Comparison of ENCODE assay signal across 14 cellular contexts in the genomic region with DNA sequence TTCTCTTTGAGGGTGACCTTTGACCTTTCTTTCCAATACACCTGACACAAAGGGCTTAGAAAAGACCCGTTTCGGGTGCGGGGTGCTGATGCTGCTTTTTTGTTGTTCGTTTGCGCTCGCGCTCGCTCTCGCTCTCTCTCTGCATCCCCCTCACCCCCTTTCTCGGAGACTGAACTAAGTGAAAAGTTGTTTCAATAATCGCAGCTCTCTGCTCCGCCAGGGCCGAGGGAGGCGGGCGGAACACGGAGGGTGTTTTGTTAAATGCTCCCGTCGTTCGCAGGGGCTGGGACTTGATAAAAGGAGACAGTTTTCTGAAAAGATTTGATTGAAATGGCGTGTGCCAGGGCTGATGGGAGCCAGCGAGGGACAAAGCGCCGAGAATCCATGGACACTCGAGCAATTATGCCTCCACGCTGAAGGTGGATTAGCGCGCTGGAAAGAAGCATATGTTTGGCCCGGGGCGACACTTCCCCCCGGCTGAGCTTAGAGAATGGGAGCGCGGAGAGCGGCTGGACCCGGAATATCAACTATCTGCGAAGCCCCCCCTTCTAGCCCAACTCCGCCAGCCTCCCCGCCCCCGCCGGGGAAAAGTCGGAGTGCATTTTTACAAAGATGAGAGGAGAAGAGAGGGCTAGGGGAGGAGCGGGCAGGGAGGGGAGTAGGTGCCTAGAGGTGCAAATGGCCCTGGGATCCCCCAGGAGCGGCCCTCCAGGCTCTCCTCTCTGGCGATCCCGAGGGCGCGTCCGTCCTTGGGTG. TPM values are rescaled to one million over a fixed set of nuclear protein-coding genes. Genes with fewer than 3 reads are reported as not detected.
DNase-seq lines count a peak whose midpoint lies in the region; ATAC-seq, FAIRE-seq and TF ChIP-seq lines count a peak whose summit lies in the region.
"Had no signal": no experiment of that assay in that cellular context is flagged by ENCODE, and none has a peak within 500 bp of the region (broad histone marks: within the 10 kb centered on the region; RNA-seq: fewer than 3 reads in every experiment).

No MANE protein-coding gene starts in this region.

- no peak overlapping the region for H3K4ac ChIP-seq in H1 (replicated peaks; ENCODE audit: insufficient read length, low read depth, low read length)

- H3K56ac ChIP-seq in H1 (replicated peaks; ENCODE audit: insufficient read length, low read depth, low read length) = no peak overlapping the region

- peaks cover 6 to 22% of the 10 kb centered on the region in 2 experiments for H4K20me1 ChIP-seq in H1 (replicated peaks in 1 of 2; ENCODE audit: control insufficient read depth in 1 of 2, insufficient read depth in 2 of 2, low read length in 2 of 2)

- H2AK5ac ChIP-seq in H1 (ENCODE audit: low read depth, low read length) = no peak overlapping the region

- H3K4me1 Mint-ChIP-seq in stimulated activated naive CD8-positive, alpha-beta T cell treated with anti-CD3 and anti-CD28 coated beads, Interleukin-15, Interleukin-2, amounts not matched to agents 100 ng/mL and 50 ng/mL, for 24 hours (ENCODE audit: low read depth) = no peaks in the 10 kb centered on the region
- H3K4me1 Mint-ChIP-seq in stimulated activated naive CD8-positive, alpha-beta T cell treated with anti-CD3 and anti-CD28 coated beads, Interleukin-15, amount 100 ng/mL, for 72 hours = peaks cover 10% of the 10 kb centered on the region
- H3K4me1 Mint-ChIP-seq in naive thymus-derived CD4-positive, alpha-beta T cell = peaks cover 0 to 10% (median 5%) of the 10 kb centered on the region in 7 donors

- peak overlapping the region; percentile 66 to 77 for H3K4me2 ChIP-seq in H1 (ENCODE audit: insufficient read depth in 1 of 2, low read depth in 2 of 2, low read length in 2 of 2)

- H2BK20ac ChIP-seq in H1 (ENCODE audit: low read length) = no peak overlapping the region

- H4K5ac ChIP-seq in H1 (ENCODE audit: insufficient read length, low read depth, low read length) = no peak overlapping the region

- H3K4me1 ChIP-seq in H1 (replicated peaks in 1 of 4; ENCODE audit: control insufficient read depth in 3 of 4, insufficient read depth in 4 of 4, low read length in 3 of 4) = peaks cover 10 to 35% (median 29%) of the 10 kb centered on the region in 4 experiments
- no peaks in the 10 kb centered on the region for H3K4me1 ChIP-seq in naive thymus-derived CD4-positive, alpha-beta T cell (ENCODE audit: control insufficient read depth in 2 of 2, insufficient read depth in 2 of 2, low read length in 2 of 2)

- H3K9me3 Mint-ChIP-seq in stimulated activated naive CD8-positive, alpha-beta T cell treated with anti-CD3 and anti-CD28 coated beads, Interleukin-15, Interleukin-2, amounts not matched to agents 100 ng/mL and 50 ng/mL, for 24 hours = peaks cover 15% of the 10 kb centered on the region
- peaks cover 7 to 20% of the 10 kb centered on the region in 2 donors for H3K9me3 Mint-ChIP-seq in stimulated activated naive CD8-positive, alpha-beta T cell treated with anti-CD3 and anti-CD28 coated beads, Interleukin-15, amount 100 ng/mL, for 72 hours
- H3K9me3 Mint-ChIP-seq in naive thymus-derived CD4-positive, alpha-beta T cell = peaks cover 0 to 94% (median 40%) of the 10 kb centered on the region in 11 donors

- H3K27ac ChIP-seq in H1 (ENCODE audit: low read depth, low read length) = no peak overlapping the region
- no peak overlapping the region for H3K27ac ChIP-seq in naive thymus-derived CD4-positive, alpha-beta T cell (ENCODE audit: low read depth, low read length)
- H3K27ac ChIP-seq: heart right ventricle, WERI-Rb-1 had no signal

- no peak for TF ChIP-seq EP300 in H1 (IDR thresholded peaks at IDR 0.05; ENCODE audit: borderline replicate concordance in 1 of 2, low read depth in 2 of 2, low read length in 2 of 2)

- H4K8ac ChIP-seq in H1 (ENCODE audit: extremely low read depth, insufficient read depth, low read length) = no peak overlapping the region

- H2BK12ac ChIP-seq in H1 (ENCODE audit: low read depth, low read length) = no peak overlapping the region

- H3K9me3 ChIP-seq in H1 (ENCODE audit: insufficient read depth in 2 of 2, low read depth in 1 of 2, low read length in 1 of 2) = no peaks in the 10 kb centered on the region
- peaks cover 0 to 18% (median 0%) of the 10 kb centered on the region in 3 experiments for H3K9me3 ChIP-seq in naive thymus-derived CD4-positive, alpha-beta T cell (ENCODE audit: control insufficient read depth in 2 of 3, low read length in 3 of 3)
- H3K9me3 ChIP-seq: heart right ventricle had no signal

- peak overlapping the region; percentile 21 for H3K4me3 Mint-ChIP-seq in stimulated activated naive CD8-positive, alpha-beta T cell treated with anti-CD3 and anti-CD28 coated beads, Interleukin-15, Interleukin-2, amounts not matched to agents 100 ng/mL and 50 ng/mL, for 24 hours
- no peak overlapping the region for H3K4me3 Mint-ChIP-seq in stimulated activated naive CD8-positive, alpha-beta T cell treated with anti-CD3 and anti-CD28 coated beads, Interleukin-15, amount 100 ng/mL, for 72 hours
- peak overlapping the region in 5 of 10 donors; percentile 8 to 60 (median 19) for H3K4me3 Mint-ChIP-seq in naive thymus-derived CD4-positive, alpha-beta T cell

- H3K4me3 ChIP-seq in H1 (ENCODE audit: extremely low read depth in 1 of 4, insufficient read depth in 2 of 4, low read depth in 3 of 4, low read length in 4 of 4) = peak overlapping the region; percentile 12 to 54 (median 31); a peak in 6 of 8 replicates
- H3K4me3 ChIP-seq in naive thymus-derived CD4-positive, alpha-beta T cell (ENCODE audit: low read length) = no peak overlapping the region
- H3K4me3 ChIP-seq: heart right ventricle had no signal

- POLR2A ChIA-PET in H1 (lab: Charles Lee; ENCODE audit: partially characterized antibody) = interaction anchor here (0.9 to 2.0 kb wide), 5 partner anchors 15 to 36 kb away, joined by 3 to 8 read pairs (median 4); no protein-coding TSS in a partner anchor
- POLR2A ChIA-PET in naive thymus-derived CD4-positive, alpha-beta T cell (lab: Charles Lee) = no interaction called here

- intact Hi-C loops in naive thymus-derived CD4-positive, alpha-beta T cell (cut with micrococcal nuclease) = no loop called here

- TF ChIP-seq CTCF in H1 (IDR thresholded peaks at IDR 0.05; ENCODE audit: control extremely low read depth in 1 of 3, insufficient read depth in 1 of 3, low read depth in 1 of 3, low read length in 3 of 3) = no peak

- no peak for TF ChIP-seq POLR2A in H1 (IDR thresholded peaks at IDR 0.05; ENCODE audit: control extremely low read depth in 1 of 2, low read depth in 2 of 2, low read length in 2 of 2)

- no peak overlapping the region for H3K14ac ChIP-seq in H1 (ENCODE audit: insufficient read length)

- peaks cover 0 to 8% (median 0%) of the 10 kb centered on the region in 4 experiments; a peak in 1 of 8 replicates for H3K36me3 ChIP-seq in H1 (ENCODE audit: control insufficient read depth in 2 of 4, insufficient read depth in 4 of 4, low read length in 3 of 4)
- no peaks in the 10 kb centered on the region for H3K36me3 ChIP-seq in naive thymus-derived CD4-positive, alpha-beta T cell (ENCODE audit: control insufficient read depth in 2 of 3, insufficient read depth in 3 of 3, low read length in 3 of 3)
- H3K36me3 ChIP-seq: heart right ventricle, WERI-Rb-1 had no signal

- peaks cover 28% of the 10 kb centered on the region for H3K36me3 Mint-ChIP-seq in stimulated activated naive CD8-positive, alpha-beta T cell treated with anti-CD3 and anti-CD28 coated beads, Interleukin-15, Interleukin-2, amounts not matched to agents 100 ng/mL and 50 ng/mL, for 24 hours (ENCODE audit: low read depth)
- peaks cover 0 to 23% (median 7%) of the 10 kb centered on the region in 5 donors for H3K36me3 Mint-ChIP-seq in naive thymus-derived CD4-positive, alpha-beta T cell

- H3K27me3 ChIP-seq in H1 (replicated peaks in 1 of 4; ENCODE audit: control insufficient read depth in 3 of 4, extremely low read depth in 1 of 4, insufficient read depth in 3 of 4, low read length in 3 of 4) = peaks cover 81 to 100% (median 96%) of the 10 kb centered on the region in 4 experiments
- H3K27me3 ChIP-seq in naive thymus-derived CD4-positive, alpha-beta T cell (ENCODE audit: control insufficient read depth in 2 of 2, insufficient read depth in 2 of 2, low read length in 2 of 2) = peaks cover 8 to 51% of the 10 kb centered on the region in 2 donors

- no peaks in the 10 kb centered on the region for H3K79me1 ChIP-seq in H1 (ENCODE audit: low read depth, low read length)

- H3K27me3 Mint-ChIP-seq in stimulated activated naive CD8-positive, alpha-beta T cell treated with anti-CD3 and anti-CD28 coated beads, Interleukin-15, Interleukin-2, amounts not matched to agents 100 ng/mL and 50 ng/mL, for 24 hours = peaks cover 97% of the 10 kb centered on the region
- peaks cover 100% of the 10 kb centered on the region for H3K27me3 Mint-ChIP-seq in stimulated activated naive CD8-positive, alpha-beta T cell treated with anti-CD3 and anti-CD28 coated beads, Interleukin-15, amount 100 ng/mL, for 72 hours
- peaks cover 92 to 99% (median 98%) of the 10 kb centered on the region in 5 donors for H3K27me3 Mint-ChIP-seq in naive thymus-derived CD4-positive, alpha-beta T cell

- CTCF ChIA-PET in H1 (lab: Charles Lee; ENCODE audit: partially characterized antibody) = interaction anchor here (2.0 to 17.2 kb wide), 2 partner anchors 10 to 29 kb away, joined by 4 to 365 read pairs; a partner anchor contains a TSS
- CTCF ChIA-PET in naive thymus-derived CD4-positive, alpha-beta T cell (lab: Charles Lee) = no interaction called here

- H3K23ac ChIP-seq in H1 (ENCODE audit: insufficient read length) = no peak overlapping the region

- peak overlapping the region; percentile 79; the same call in 1 of the 2 replicates for H3K18ac ChIP-seq in H1 (ENCODE audit: extremely low read depth, low read length)

- no peak overlapping the region for H2BK5ac ChIP-seq in H1 (ENCODE audit: low read depth, low read length)

- FAIRE-seq in H1 (lab: Jason Lieb, UNC) = no peak

- no peak overlapping the region for H4K91ac ChIP-seq in H1 (replicated peaks; ENCODE audit: insufficient read length, low read length)

- H2AFZ ChIP-seq in H1 (ENCODE audit: low read length) = no peak overlapping the region

- H3K27ac Mint-ChIP-seq in stimulated activated naive CD8-positive, alpha-beta T cell treated with anti-CD3 and anti-CD28 coated beads, Interleukin-15, Interleukin-2, amounts not matched to agents 100 ng/mL and 50 ng/mL, for 24 hours = no peak overlapping the region
- H3K27ac Mint-ChIP-seq in stimulated activated naive CD8-positive, alpha-beta T cell treated with anti-CD3 and anti-CD28 coated beads, Interleukin-15, amount 100 ng/mL, for 72 hours = peak overlapping the region in 1 of 2 donors; percentile 15
- peak overlapping the region in 5 of 9 donors; percentile 26 to 78 (median 53) for H3K27ac Mint-ChIP-seq in naive thymus-derived CD4-positive, alpha-beta T cell

- H2BK120ac ChIP-seq in H1 (replicated peaks; ENCODE audit: low read depth, low read length) = no peak overlapping the region

- no peak overlapping the region for H2BK15ac ChIP-seq in H1 (ENCODE audit: low read length)

- ATAC-seq in stimulated activated naive CD8-positive, alpha-beta T cell treated with anti-CD3 and anti-CD28 coated beads, Interleukin-15, amount 100 ng/mL, for 72 hours = no peak
- no peak for ATAC-seq in naive thymus-derived CD4-positive, alpha-beta T cell
- ATAC-seq: heart right ventricle, left cardiac atrium had no signal

- WGBS in H1 (ENCODE audit: extremely low coverage in 1 of 2, insufficient coverage in 1 of 2, insufficient read length in 1 of 2, insufficient replicate concordance in 2 of 2, low coverage in 1 of 2, low lambda C conversion rate in 2 of 2, missing lambda C conversion rate in 1 of 2), 2 experiments = 2% methylated on average over 42 of the region's 47 CpGs; no CpG with 5 or more reads in 1 of the 2 experiments

- no peaks in the 10 kb centered on the region; the same call in 1 of the 2 replicates for H3K23me2 ChIP-seq in H1 (ENCODE audit: low read depth, low read length)

- no peak for TF ChIP-seq RAD21 in H1 (IDR thresholded peaks at IDR 0.05 in 1 of 2, conservative IDR thresholded peaks at IDR 0.05 in 1 of 2; ENCODE audit: low read depth in 2 of 2, low read length in 2 of 2)

- H3K79me2 ChIP-seq in H1 (ENCODE audit: control insufficient read depth in 1 of 2, insufficient read depth in 2 of 2, low read length in 2 of 2) = no peaks in the 10 kb centered on the region

- no peak overlapping the region for H3K9ac ChIP-seq in H1 (replicated peaks in 1 of 4; ENCODE audit: extremely low read depth in 1 of 4, low read depth in 3 of 4, low read length in 3 of 4)

- no peak for DNase-seq in stimulated activated naive CD8-positive, alpha-beta T cell treated with anti-CD3 and anti-CD28 coated beads, Interleukin-15, amount 100 ng/mL, for 72 hours
- DNase-seq in H1 (ENCODE audit: low read depth in 1 of 2, low spot score in 2 of 2) = no peak
- no peak for DNase-seq in naive thymus-derived CD4-positive, alpha-beta T cell
- no peak for DNase-seq in dedifferentiated amniotic fluid mesenchymal stem cell (ENCODE audit: extremely low spot score)
- DNase-seq in stimulated activated CD4-positive, alpha-beta T cell treated with anti-CD3 and anti-CD28 coated beads, Interleukin-4, amount 100 ng/mL, for 24 hours = no peak
- no peak for DNase-seq in NCI-H1048 (lab: John Stamatoyannopoulos, UW)
- DNase-seq in OCI-M2 (lab: John Stamatoyannopoulos, UW; ENCODE audit: unreplicated experiment) = no peak
- DNase-seq: activated gamma-delta T cell treated with Interleukin-2 at 50 U/mL for 16 hours, heart right ventricle, left cardiac atrium, NCI-H1092, NCI-H2171, WERI-Rb-1 had no signal

RNA-seq across cellular contexts. Expression of a gene that starts 25.0 kb away (rescaled TPM):
- 0.10 TPM in 1 of 2 replicates, not detected in the other for total RNA-seq in H1 (2021; fragmentation: NEBNext Ultra II Directional; extraction: Animal tissue kit (Norgen Biotek cat#: 25700))
- polyA plus RNA-seq in H1 (2011; rRNA removed) = 0.23 and 0.24 TPM in 2 replicates
- 0.12 TPM for polyA plus RNA-seq in H1 (2011; cell fraction: cytosol; rRNA removed)
- polyA plus RNA-seq in H1 (2011; cell fraction: nucleus; rRNA removed) = 0.24 TPM
- polyA plus RNA-seq in H1 (2012, experiment 1 of 2) = 0.25 to 0.49 TPM (median 0.33 TPM) in 4 replicates
- polyA plus RNA-seq in H1 (2012, experiment 2 of 2) = 0.30 TPM
- 0.08 TPM for polyA plus RNA-seq in H1 (2013, experiment 1 of 2)
- polyA plus RNA-seq in H1 (2013, experiment 2 of 2) = 0.07 TPM
- polyA minus RNA-seq in H1 (2011; rRNA and poly(A)+ RNA removed) = 0.41 TPM in 1 of 2 replicates, not detected in the other
- 2.3 TPM for polyA minus RNA-seq in H1 (2011; cell fraction: cytosol; rRNA and poly(A)+ RNA removed)
- polyA minus RNA-seq in H1 (2011; cell fraction: nucleus; rRNA and poly(A)+ RNA removed) = 1.1 TPM
- total RNA-seq in naive thymus-derived CD4-positive, alpha-beta T cell = not detected
- polyA plus RNA-seq in naive thymus-derived CD4-positive, alpha-beta T cell = not detected
